In the genomic region with DNA sequence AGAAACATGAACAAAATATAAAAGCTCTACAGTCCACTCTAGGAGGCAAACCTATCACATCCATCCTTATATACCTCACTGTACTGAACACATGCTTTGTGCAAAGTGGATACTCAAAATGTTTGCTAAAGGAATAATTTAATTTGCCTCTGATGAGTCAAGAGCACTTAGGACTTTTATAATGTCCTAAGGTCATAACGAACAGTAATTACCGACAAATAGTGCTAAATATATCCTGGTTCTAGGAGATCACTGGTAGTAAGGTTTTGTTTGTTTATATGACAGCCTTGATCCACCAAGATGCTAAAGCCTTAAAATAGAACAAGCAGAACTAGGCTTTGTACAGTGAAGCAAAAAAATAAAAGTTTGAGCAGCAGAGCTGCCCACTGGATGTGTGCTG, we compare ENCODE assay signal across 20 cellular contexts.
DNase-seq lines count a peak whose midpoint lies in the region; TF ChIP-seq lines count a peak whose summit lies in the region.
"Had no signal": no experiment of that assay in that cellular context is flagged by ENCODE, and none has a peak within 500 bp of the region (broad histone marks: within the 10 kb centered on the region; RNA-seq: fewer than 3 reads in every experiment).

No MANE protein-coding gene starts in this region.

- H3K9me3 ChIP-seq in CD8-positive, alpha-beta memory T cell (ENCODE audit: low read length) = no peaks in the 10 kb centered on the region
- no peaks in the 10 kb centered on the region for H3K9me3 ChIP-seq in testis
- H3K9me3 ChIP-seq: uterus had no signal

- H3K27ac Mint-ChIP-seq in CD8-positive, alpha-beta memory T cell = peak overlapping the region in 1 of 8 donors; percentile 85
- no peak overlapping the region for H3K27ac Mint-ChIP-seq in activated CD4-positive, alpha-beta memory T cell treated with anti-CD3 and anti-CD28 coated beads, Interleukin-2, amount 10 ng/mL, durations not matched to agents 7 days and 5 days
- H3K27ac Mint-ChIP-seq: activated B cell treated with CpG ODN at 0.5 μM for 24 hours, CD14-positive monocyte, memory B cell, neural progenitor cell had no signal

- TF ChIP-seq CTCF in testis (IDR thresholded peaks at IDR 0.05) = no peak

- H3K4me1 ChIP-seq in CD8-positive, alpha-beta memory T cell (ENCODE audit: insufficient read depth, low read length) = no peaks in the 10 kb centered on the region
- H3K4me1 ChIP-seq in testis = peaks cover 6% of the 10 kb centered on the region

- no peaks in the 10 kb centered on the region for H3K9me3 Mint-ChIP-seq in CD8-positive, alpha-beta memory T cell
- no peaks in the 10 kb centered on the region for H3K9me3 Mint-ChIP-seq in activated CD4-positive, alpha-beta memory T cell treated with anti-CD3 and anti-CD28 coated beads, Interleukin-2, amount 10 ng/mL, durations not matched to agents 7 days and 5 days
- H3K9me3 Mint-ChIP-seq: activated B cell treated with CpG ODN at 0.5 μM for 24 hours, memory B cell, neural progenitor cell had no signal

- POLR2A ChIA-PET in CD8-positive, alpha-beta memory T cell (lab: Charles Lee) = no interaction called here
- POLR2A ChIA-PET in activated CD4-positive, alpha-beta memory T cell treated with anti-CD3 and anti-CD28 coated beads, Interleukin-2, amount 10 ng/mL, durations not matched to agents 7 days and 5 days (lab: Charles Lee) = no interaction called here

- no peaks in the 10 kb centered on the region for H3K36me3 Mint-ChIP-seq in CD8-positive, alpha-beta memory T cell
- H3K36me3 Mint-ChIP-seq in activated CD4-positive, alpha-beta memory T cell treated with anti-CD3 and anti-CD28 coated beads, Interleukin-2, amount 10 ng/mL, durations not matched to agents 7 days and 5 days (ENCODE audit: low read depth) = no peaks in the 10 kb centered on the region
- H3K36me3 Mint-ChIP-seq: CD14-positive monocyte, memory B cell had no signal

- DNase-seq in DMS153 (lab: John Stamatoyannopoulos, UW) (peak; percentile 75), NCI-H1092 treated with DMSO at 0.1 percent for 48 hours (lab: John Stamatoyannopoulos, UW) (peak; percentile 68), NCI-H510A treated with DMSO at 0.1 percent for 48 hours (lab: John Stamatoyannopoulos, UW) (peak; percentile 93), epithelial cell of prostate (ENCODE audit: low read depth, low spot score) (no peak), testis (no peak), COR-L47 (lab: John Stamatoyannopoulos, UW) (no peak)
- DNase-seq in CD8-positive, alpha-beta memory T cell = no peak
- no peak for DNase-seq in activated CD4-positive, alpha-beta memory T cell treated with anti-CD3 and anti-CD28 coated beads, Interleukin-2, amount 10 ng/mL, durations not matched to agents 7 days and 5 days
- DNase-seq: activated B cell treated with CpG ODN at 0.5 μM for 24 hours; activated CD8-positive, alpha-beta memory T cell treated with anti-CD3 and anti-CD28 coated beads, Interleukin-2, amount 50 U/mL, for 4 hours; EL; NCI-H1048; Right ventricle myocardium superior; stimulated activated naive CD8-positive, alpha-beta T cell treated with anti-CD3 and anti-CD28 coated beads, Interleukin-15, Interleukin-2, amounts not matched to agents 100 U/mL and 50 U/mL, for 24 hours; T-helper 2 cell; uterus had no signal

- peaks cover 0 to 3% (median 0%) of the 10 kb centered on the region in 3 donors for H3K4me1 Mint-ChIP-seq in CD8-positive, alpha-beta memory T cell
- H3K4me1 Mint-ChIP-seq in activated CD4-positive, alpha-beta memory T cell treated with anti-CD3 and anti-CD28 coated beads, Interleukin-2, amount 10 ng/mL, durations not matched to agents 7 days and 5 days = peaks cover 10% of the 10 kb centered on the region

- no peak overlapping the region for H3K4me3 ChIP-seq in CD8-positive, alpha-beta memory T cell (ENCODE audit: low read length)
- H3K4me3 ChIP-seq in testis = no peak overlapping the region
- H3K4me3 ChIP-seq: coronary artery, neural progenitor cell, uterus had no signal

- CTCF ChIA-PET in CD8-positive, alpha-beta memory T cell (lab: Charles Lee) = interaction anchor here (0.8 to 6.8 kb wide), 4 partner anchors 11 to 223 kb away, joined by 3 to 138 read pairs (median 8); no protein-coding TSS in a partner anchor
- CTCF ChIA-PET in activated CD4-positive, alpha-beta memory T cell treated with anti-CD3 and anti-CD28 coated beads, Interleukin-2, amount 10 ng/mL, durations not matched to agents 7 days and 5 days (lab: Charles Lee) = interaction anchor here (1.0 to 4.3 kb wide), 4 partner anchors 10 to 223 kb away, joined by 3 to 16 read pairs (median 10); no protein-coding TSS in a partner anchor

- H3K36me3 ChIP-seq in CD8-positive, alpha-beta memory T cell (ENCODE audit: insufficient read depth, low read length) = no peaks in the 10 kb centered on the region
- H3K36me3 ChIP-seq in testis (ENCODE audit: low read depth, missing control alignments) = no peaks in the 10 kb centered on the region
- H3K36me3 ChIP-seq: neural progenitor cell, uterus had no signal

- peaks cover 3 to 4% of the 10 kb centered on the region in 2 donors for H3K27me3 Mint-ChIP-seq in CD8-positive, alpha-beta memory T cell
- peaks cover 1% of the 10 kb centered on the region for H3K27me3 Mint-ChIP-seq in activated CD4-positive, alpha-beta memory T cell treated with anti-CD3 and anti-CD28 coated beads, Interleukin-2, amount 10 ng/mL, durations not matched to agents 7 days and 5 days

- no peak overlapping the region for H3K4me3 Mint-ChIP-seq in CD8-positive, alpha-beta memory T cell
- no peak overlapping the region for H3K4me3 Mint-ChIP-seq in activated CD4-positive, alpha-beta memory T cell treated with anti-CD3 and anti-CD28 coated beads, Interleukin-2, amount 10 ng/mL, durations not matched to agents 7 days and 5 days
- H3K4me3 Mint-ChIP-seq: activated B cell treated with CpG ODN at 0.5 μM for 24 hours, CD14-positive monocyte, memory B cell, neural progenitor cell had no signal

- intact Hi-C loops in testis (cut with DNase I; ENCODE audit: low total_unique reads) = loop anchor here (5.0 kb wide), 1 partner anchor 68 kb away; the partner anchor contains the start of gene GADD45A

- WGBS in testis, 2 donors = 65 to 67% methylated on average over 2 of the region's 2 CpGs

- H3K27ac ChIP-seq in epithelial cell of prostate (peak overlapping the region; percentile 99), testis (no peak overlapping the region)
- no peak overlapping the region for H3K27ac ChIP-seq in CD8-positive, alpha-beta memory T cell (ENCODE audit: low read depth, low read length)
- H3K27ac ChIP-seq: neural progenitor cell, uterus had no signal

- no peak for TF ChIP-seq POLR2A in testis (IDR thresholded peaks at IDR 0.05)

- peaks cover 1% of the 10 kb centered on the region for H3K27me3 ChIP-seq in CD8-positive, alpha-beta memory T cell (ENCODE audit: insufficient read depth, low read length, poor library complexity, severe bottlenecking)
- no peaks in the 10 kb centered on the region for H3K27me3 ChIP-seq in testis
- H3K27me3 ChIP-seq: neural progenitor cell, uterus had no signal

Comparison
In these comparisons a context has a peak if more than half of its experiments do, and no peak if none do; other contexts are left out.
1. DNase-seq: peak in DMS153 (single experiment), NCI-H1092 treated with DMSO at 0.1 percent for 48 hours (single experiment) and NCI-H510A treated with DMSO at 0.1 percent for 48 hours (single experiment); none in epithelial cell of prostate (single experiment), CD8-positive, alpha-beta memory T cell (0 of 5), testis (single experiment), activated CD4-positive, alpha-beta memory T cell treated with anti-CD3 and anti-CD28 coated beads, Interleukin-2, amount 10 ng/mL, durations not matched to agents 7 days and 5 days (single experiment) and COR-L47 (single experiment).